ENCODE assay signal across 30 cellular contexts in the genomic region with DNA sequence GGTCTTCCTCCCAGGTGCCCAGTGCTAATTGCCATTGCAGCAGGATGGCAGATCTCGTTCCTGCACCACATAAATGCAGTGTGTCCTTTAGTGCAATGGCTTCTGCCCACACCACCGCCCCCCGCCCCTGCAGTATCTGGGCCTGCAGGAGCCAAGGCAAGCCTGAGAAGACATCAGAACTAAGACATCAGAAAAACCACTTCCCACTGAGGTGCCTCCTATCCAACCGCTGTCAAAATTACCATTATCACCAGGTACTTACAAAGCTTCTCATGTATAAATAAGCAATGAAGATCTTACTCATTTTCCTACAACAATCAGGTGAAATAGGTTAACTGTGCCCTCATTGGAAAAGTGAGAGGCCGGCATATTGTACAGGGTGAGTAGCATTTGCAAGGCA.
"Had no signal": no experiment of that assay in that cellular context is flagged by ENCODE, and none has a peak within 500 bp of the region (broad histone marks: within the 10 kb centered on the region; RNA-seq: fewer than 3 reads in every experiment).

No MANE protein-coding gene starts in this region.

- H3K27ac ChIP-seq: adrenal gland, body of pancreas, brain microvascular endothelial cell, breast epithelium, VCaP had no signal

- H3K9me3 ChIP-seq: adrenal gland, body of pancreas, breast epithelium had no signal

- H3K36me3 ChIP-seq: adrenal gland, brain microvascular endothelial cell, breast epithelium had no signal

- ATAC-seq: activated CD8-positive, alpha-beta T cell treated with anti-CD3 and anti-CD28 coated beads for 36 hours; activated naive CD4-positive, alpha-beta T cell treated with anti-CD3 and anti-CD28 coated beads, Interleukin-2, amount 50 U/mL, for 72 hours; activated T-cell treated with anti-CD3 and anti-CD28 coated beads, Interleukin-2, amount 50 U/mL, for 4 hours; activated T-cell treated with anti-CD3 and anti-CD28 coated beads, Interleukin-2, amount 50 U/mL, for 72 hours; activated T-helper 17 cell treated with anti-CD3 and anti-CD28 coated beads, Interleukin-2, amount 50 U/mL, for 72 hours; body of pancreas had no signal

- H3K27me3 ChIP-seq: adrenal gland, body of pancreas, brain microvascular endothelial cell, breast epithelium had no signal

- DNase-seq: activated B cell treated with CpG ODN at 0.5 μM for 24 hours; activated CD4-positive, alpha-beta memory T cell treated with anti-CD3 and anti-CD28 coated beads for 36 hours; activated CD4-positive, alpha-beta T cell treated with anti-CD3 and anti-CD28 coated beads for 4 hours; activated CD4-positive, alpha-beta T cell treated with anti-CD3 and anti-CD28 coated beads, Interleukin-2, amount 10 ng/mL, durations not matched to agents 7 days and 5 days; activated CD4-positive, alpha-beta T cell treated with anti-CD3 and anti-CD28 coated beads, Interleukin-2, amount 50 U/mL, for 4 hours; activated CD4-positive, CD25-positive, alpha-beta regulatory T cell treated with anti-CD3 and anti-CD28 coated beads, Interleukin-2, amount 50 U/mL, for 72 hours; activated CD8-positive, alpha-beta memory T cell treated with anti-CD3 and anti-CD28 coated beads, Interleukin-2, amount 50 U/mL, for 4 hours; activated CD8-positive, alpha-beta T cell treated with anti-CD3 and anti-CD28 coated beads for 36 hours; activated effector memory CD4-positive, alpha-beta T cell treated with anti-CD3 and anti-CD28 coated beads, Interleukin-2, amount 50 U/mL, for 16 hours; activated gamma-delta T cell treated with Interleukin-2 at 50 U/mL for 16 hours; activated naive CD4-positive, alpha-beta T cell; activated naive CD4-positive, alpha-beta T cell treated with anti-CD3 and anti-CD28 coated beads for 36 hours; activated naive CD4-positive, alpha-beta T cell treated with anti-CD3 and anti-CD28 coated beads, Interleukin-2, amount 50 U/mL, for 16 hours; activated naive CD8-positive, alpha-beta T cell treated with anti-CD3 and anti-CD28 coated beads for 36 hours; activated T-cell treated with anti-CD3 and anti-CD28 coated beads for 4 hours; activated T-cell treated with anti-CD3 and anti-CD28 coated beads, Interleukin-2, amount 50 U/mL, for 1 hour; activated T-cell treated with anti-CD3 and anti-CD28 coated beads, Interleukin-2, amount 50 U/mL, for 4 hours; activated T-cell treated with anti-CD3 and anti-CD28 coated beads, Interleukin-2, amount 50 U/mL, for 72 hours; adrenal gland; amniotic stem cell; aorta; body of pancreas; brain microvascular endothelial cell; central memory CD4-positive, alpha-beta T cell; T-helper 2 cell; T-helper 9 cell had no signal

- H3K4me1 ChIP-seq: adrenal gland, body of pancreas, breast epithelium had no signal

- H3K4me3 ChIP-seq: adrenal gland, body of pancreas, breast epithelium had no signal
